Comparison of ENCODE assay signal across 1 cellular context in the genomic region with DNA sequence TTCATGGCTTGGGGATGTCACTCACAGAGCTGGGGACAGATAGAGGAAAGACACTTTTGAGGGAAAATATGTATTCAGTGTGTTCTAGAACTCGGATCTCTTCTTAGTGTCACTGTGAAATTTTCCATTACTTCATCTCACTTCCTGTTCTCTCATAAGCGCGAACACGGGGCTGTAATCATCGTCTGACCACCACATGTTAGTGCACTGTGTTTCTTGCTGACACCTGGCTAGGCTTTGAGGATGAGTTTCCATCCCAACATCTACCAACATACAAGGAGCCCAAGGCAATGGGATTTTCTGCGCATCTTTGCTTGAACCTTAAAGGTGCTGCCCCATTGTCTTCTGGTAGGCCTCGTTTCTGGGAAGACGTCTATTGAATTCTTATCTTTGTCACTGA.
TF ChIP-seq lines count a peak whose summit lies in the region.

No MANE protein-coding gene starts in this region.

TF ChIP-seq in IMR-90, 13 proteins besides CTCF, POLR2A, EP300 and RAD21:
- TF ChIP-seq RFX5 (IDR thresholded peaks at IDR 0.05; ENCODE audit: low read depth, low read length) (no peak), BHLHE40 (IDR thresholded peaks at IDR 0.05; ENCODE audit: low read depth, low read length) (no peak), MAZ (IDR thresholded peaks at IDR 0.05; ENCODE audit: borderline replicate concordance, low read depth, low read length) (no peak), MXI1 (IDR thresholded peaks at IDR 0.05; ENCODE audit: borderline replicate concordance, low read depth, low read length) (no peak), SMC3 (IDR thresholded peaks at IDR 0.05; ENCODE audit: low read depth, low read length) (no peak), CHD1 (IDR thresholded peaks at IDR 0.05; ENCODE audit: low read depth, low read length) (no peak), MAFK (IDR thresholded peaks at IDR 0.05; ENCODE audit: low read depth, low read length) (no peak), NFE2L2 (IDR thresholded peaks at IDR 0.05; ENCODE audit: low read depth, low read length) (no peak), FOS (IDR thresholded peaks at IDR 0.05; ENCODE audit: low read depth, low read length) (no peak), CEBPB (IDR thresholded peaks at IDR 0.05; ENCODE audit: low read depth, low read length) (no peak), RCOR1 (IDR thresholded peaks at IDR 0.05; ENCODE audit: insufficient replicate concordance, low read length) (no peak)
- TF ChIP-seq, protein P1, sequence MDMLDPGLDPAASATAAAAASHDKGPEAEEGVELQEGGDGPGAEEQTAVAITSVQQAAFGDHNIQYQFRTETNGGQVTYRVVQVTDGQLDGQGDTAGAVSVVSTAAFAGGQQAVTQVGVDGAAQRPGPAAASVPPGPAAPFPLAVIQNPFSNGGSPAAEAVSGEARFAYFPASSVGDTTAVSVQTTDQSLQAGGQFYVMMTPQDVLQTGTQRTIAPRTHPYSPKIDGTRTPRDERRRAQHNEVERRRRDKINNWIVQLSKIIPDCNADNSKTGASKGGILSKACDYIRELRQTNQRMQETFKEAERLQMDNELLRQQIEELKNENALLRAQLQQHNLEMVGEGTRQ (IDR thresholded peaks at IDR 0.05; ENCODE audit: low read depth, low read length), result no peak
- TF ChIP-seq, protein P2, sequence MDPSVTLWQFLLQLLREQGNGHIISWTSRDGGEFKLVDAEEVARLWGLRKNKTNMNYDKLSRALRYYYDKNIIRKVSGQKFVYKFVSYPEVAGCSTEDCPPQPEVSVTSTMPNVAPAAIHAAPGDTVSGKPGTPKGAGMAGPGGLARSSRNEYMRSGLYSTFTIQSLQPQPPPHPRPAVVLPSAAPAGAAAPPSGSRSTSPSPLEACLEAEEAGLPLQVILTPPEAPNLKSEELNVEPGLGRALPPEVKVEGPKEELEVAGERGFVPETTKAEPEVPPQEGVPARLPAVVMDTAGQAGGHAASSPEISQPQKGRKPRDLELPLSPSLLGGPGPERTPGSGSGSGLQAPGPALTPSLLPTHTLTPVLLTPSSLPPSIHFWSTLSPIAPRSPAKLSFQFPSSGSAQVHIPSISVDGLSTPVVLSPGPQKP (IDR thresholded peaks at IDR 0.05; ENCODE audit: borderline replicate concordance, low read depth, low read length), result no peak
TF ChIP-seq in IMR-90: peak in this region for 0.
